In the genomic region with DNA sequence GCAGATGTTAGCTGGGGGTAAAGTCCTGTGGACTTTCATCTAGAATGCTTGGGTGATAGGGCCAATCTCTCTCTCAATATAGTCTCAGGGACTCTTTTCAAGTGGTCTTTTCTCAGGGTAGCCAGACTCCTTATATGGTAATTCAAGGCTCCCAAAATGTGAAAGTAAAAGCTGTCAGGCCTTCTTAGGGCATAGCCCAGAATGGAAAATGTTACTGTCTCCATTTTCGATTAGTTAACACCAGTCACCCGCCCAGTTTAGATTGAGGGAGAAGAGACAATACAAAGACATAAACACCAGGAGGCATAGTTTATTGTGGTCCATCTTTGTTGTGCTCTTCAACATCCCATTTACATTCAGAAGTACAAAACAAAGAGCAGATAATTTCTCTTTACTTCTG, we compare ENCODE assay signal across 21 cellular contexts.
"Had no signal": no experiment of that assay in that cellular context is flagged by ENCODE, and none has a peak within 500 bp of the region (broad histone marks: within the 10 kb centered on the region; RNA-seq: fewer than 3 reads in every experiment).

No MANE protein-coding gene starts in this region.

- H3K9me3 ChIP-seq: breast epithelium, lower lobe of right lung, prostate gland, thoracic aorta, vagina had no signal

- H3K9me3 Mint-ChIP-seq: type B pancreatic cell had no signal

- H3K27ac Mint-ChIP-seq: activated B cell treated with CpG ODN at 0.5 μM for 24 hours; activated CD4-positive, alpha-beta memory T cell treated with anti-CD3 and anti-CD28 coated beads for 36 hours; activated CD4-positive, alpha-beta T cell treated with anti-CD3 and anti-CD28 coated beads for 36 hours; activated naive CD8-positive, alpha-beta T cell treated with anti-CD3 and anti-CD28 coated beads for 36 hours; naive thymus-derived CD4-positive, alpha-beta T cell; type B pancreatic cell had no signal

- H3K27ac ChIP-seq: breast epithelium, coronary artery, heart right ventricle, lower lobe of right lung, prostate gland, thoracic aorta, vagina had no signal

- H3K27me3 Mint-ChIP-seq: activated B cell treated with CpG ODN at 0.5 μM for 24 hours; activated CD4-positive, alpha-beta memory T cell treated with anti-CD3 and anti-CD28 coated beads for 36 hours; activated CD4-positive, alpha-beta T cell treated with anti-CD3 and anti-CD28 coated beads for 36 hours; activated naive CD8-positive, alpha-beta T cell treated with anti-CD3 and anti-CD28 coated beads for 36 hours; naive thymus-derived CD4-positive, alpha-beta T cell; type B pancreatic cell had no signal

- H3K36me3 ChIP-seq: breast epithelium, heart right ventricle, lower lobe of right lung, prostate gland, thoracic aorta, vagina had no signal

- ATAC-seq: activated CD4-positive, alpha-beta T cell treated with anti-CD3 and anti-CD28 coated beads for 36 hours; heart right ventricle; lower lobe of right lung; naive thymus-derived CD4-positive, alpha-beta T cell had no signal

- H3K36me3 Mint-ChIP-seq: activated CD4-positive, alpha-beta memory T cell treated with anti-CD3 and anti-CD28 coated beads for 36 hours; activated naive CD8-positive, alpha-beta T cell treated with anti-CD3 and anti-CD28 coated beads for 36 hours; type B pancreatic cell had no signal

- H3K4me1 Mint-ChIP-seq: activated B cell treated with CpG ODN at 0.5 μM for 24 hours; activated CD4-positive, alpha-beta T cell treated with anti-CD3 and anti-CD28 coated beads for 36 hours; activated naive CD8-positive, alpha-beta T cell treated with anti-CD3 and anti-CD28 coated beads for 36 hours; naive thymus-derived CD4-positive, alpha-beta T cell had no signal

- H3K4me3 ChIP-seq: breast epithelium, coronary artery, heart right ventricle, lower lobe of right lung, prostate gland, thoracic aorta, vagina had no signal

- H3K27me3 ChIP-seq: breast epithelium, heart right ventricle, vagina had no signal

- H3K4me3 Mint-ChIP-seq: activated B cell treated with CpG ODN at 0.5 μM for 24 hours; activated CD4-positive, alpha-beta memory T cell treated with anti-CD3 and anti-CD28 coated beads for 36 hours; activated CD4-positive, alpha-beta T cell treated with anti-CD3 and anti-CD28 coated beads for 36 hours; activated naive CD8-positive, alpha-beta T cell treated with anti-CD3 and anti-CD28 coated beads for 36 hours; naive thymus-derived CD4-positive, alpha-beta T cell; type B pancreatic cell had no signal

- H3K4me1 ChIP-seq: breast epithelium, heart right ventricle, lower lobe of right lung, prostate gland, vagina had no signal

- DNase-seq: activated B cell treated with CpG ODN at 0.5 μM for 24 hours; activated CD4-positive, alpha-beta memory T cell treated with anti-CD3 and anti-CD28 coated beads for 36 hours; activated CD4-positive, alpha-beta T cell treated with anti-CD3 and anti-CD28 coated beads for 36 hours; activated naive CD4-positive, alpha-beta T cell treated with Interleukin-2 at 50 U/mL for 16 hours; activated naive CD8-positive, alpha-beta T cell treated with anti-CD3 and anti-CD28 coated beads for 36 hours; activated T-cell treated with anti-CD3 and anti-CD28 coated beads, Interleukin-2, amount 50 U/mL, for 48 hours; cerebellar nuclear complex; foreskin fibroblast; heart right ventricle; kidney; lower lobe of right lung; naive thymus-derived CD4-positive, alpha-beta T cell; stimulated activated CD4-positive, alpha-beta T cell treated with anti-CD3 and anti-CD28 coated beads, Interleukin-2, amount 100 ng/mL, for 48 hours; stimulated activated naive CD4-positive, alpha-beta T cell; T1000 had no signal
